In the genomic region with DNA sequence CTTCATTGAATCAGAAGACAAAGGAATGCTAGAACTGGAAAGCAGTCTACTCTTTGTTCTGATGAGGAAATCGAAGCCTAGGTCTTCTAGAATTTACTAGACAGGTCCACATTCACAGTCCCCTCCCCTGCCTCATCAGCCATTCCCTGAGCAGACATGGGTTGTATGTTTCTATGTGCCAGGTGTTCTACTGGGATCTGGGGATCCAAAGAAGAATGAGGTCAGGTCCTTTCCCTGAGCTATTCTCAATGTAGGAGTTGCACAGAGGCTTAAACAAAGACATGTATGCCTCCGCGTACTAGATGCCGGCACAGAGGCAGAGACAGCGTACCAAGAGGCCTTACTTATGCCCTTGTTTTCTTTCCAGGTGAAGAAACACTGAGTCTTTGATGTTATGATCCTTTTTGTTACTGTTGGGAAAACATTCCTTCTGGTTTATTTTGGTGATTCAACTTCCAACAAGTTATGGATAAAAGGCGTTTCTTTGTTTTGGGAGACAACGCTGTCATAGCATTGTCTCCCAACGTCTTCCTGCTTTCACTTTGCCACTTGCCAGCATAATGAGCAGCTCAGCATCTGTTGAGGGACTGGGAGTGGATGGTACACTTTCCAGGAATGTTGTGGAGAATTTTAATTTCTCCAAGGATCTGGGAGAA, we compare ENCODE assay signal across 24 cellular contexts.
DNase-seq lines count a peak whose midpoint lies in the region; ATAC-seq, FAIRE-seq and TF ChIP-seq lines count a peak whose summit lies in the region.
"Had no signal": no experiment of that assay in that cellular context is flagged by ENCODE, and none has a peak within 500 bp of the region (broad histone marks: within the 10 kb centered on the region; RNA-seq: fewer than 3 reads in every experiment).

No MANE protein-coding gene starts in this region.

- POLR2A ChIA-PET in HEK293 (lab: Yijun Ruan, JAX), result no interaction called here

- intact Hi-C loops in mammary epithelial cell (cut with micrococcal nuclease) (no loop called here), mucosa of descending colon (cut with DNase I, micrococcal nuclease) (no loop called here)

- WGBS in mammary epithelial cell (ENCODE audit: low coverage, missing lambda C conversion rate), result 46% methylated on average over 8 of the region's 8 CpGs

- no peaks in the 10 kb centered on the region for H3K9me3 ChIP-seq in HEK293 (ENCODE audit: control insufficient read depth, insufficient read depth, low read depth, low read length)
- no peaks in the 10 kb centered on the region for H3K9me3 ChIP-seq in mammary epithelial cell (replicated peaks; ENCODE audit: insufficient read depth, low read length)
- no peaks in the 10 kb centered on the region for H3K9me3 ChIP-seq in mucosa of descending colon
- H3K9me3 ChIP-seq: neutrophil, thoracic aorta, vagina had no signal

- H3K27me3 ChIP-seq in mammary epithelial cell (ENCODE audit: insufficient read depth, low read length), result no peaks in the 10 kb centered on the region
- H3K27me3 ChIP-seq: neutrophil, vagina had no signal

- H3K4me1 ChIP-seq in HEK293 (ENCODE audit: control insufficient read depth, insufficient read depth, low read length) (no peaks in the 10 kb centered on the region; the same call in 1 of the 2 replicates), mammary epithelial cell (ENCODE audit: insufficient read depth, low read length) (peaks cover 16% of the 10 kb centered on the region), mucosa of descending colon (ENCODE audit: low read depth) (peaks cover 11% of the 10 kb centered on the region)

- no TSS peak for BruUV-seq in mammary epithelial cell (replicated peaks; lab: Mats Ljungman, UMichigan)

- no peak for TF ChIP-seq CTCF in D721Med (IDR thresholded peaks at IDR 0.05; ENCODE audit: insufficient read depth, missing control alignments)
- TF ChIP-seq CTCF in HEK293 (tag by site-specific recombination; IDR thresholded peaks at IDR 0.05), result no peak
- TF ChIP-seq CTCF in mammary epithelial cell (conservative IDR thresholded peaks at IDR 0.05 in 1 of 2, IDR thresholded peaks at IDR 0.05 in 1 of 2; ENCODE audit: extremely low read depth in 1 of 2, insufficient read depth in 1 of 2, low read depth in 1 of 2, low read length in 2 of 2), result no peak
- TF ChIP-seq CTCF in mucosa of descending colon (IDR thresholded peaks at IDR 0.05), result no peak

- no peaks in the 10 kb centered on the region for H3K36me3 ChIP-seq in HEK293 (ENCODE audit: control insufficient read depth in 2 of 2, insufficient read depth in 1 of 2, low read length in 2 of 2)
- H3K36me3 ChIP-seq in mammary epithelial cell (ENCODE audit: insufficient read depth, low read length), result no peaks in the 10 kb centered on the region
- H3K36me3 ChIP-seq in mucosa of descending colon (ENCODE audit: low read depth), result no peaks in the 10 kb centered on the region
- H3K36me3 ChIP-seq: neutrophil, thoracic aorta, vagina had no signal

- H3K4me3 ChIP-seq in HEK293 (ENCODE audit: low read depth, low read length) (no peak overlapping the region), mammary epithelial cell (replicated peaks in 1 of 3; ENCODE audit: insufficient read depth in 1 of 3, low read depth in 2 of 3, low read length in 3 of 3) (peak overlapping the region in 1 of 3 experiments; percentile 21), mucosa of descending colon (no peak overlapping the region)
- H3K4me3 ChIP-seq: GM23248, lung, thoracic aorta, vagina had no signal

- no peak for DNase-seq in D721Med (ENCODE audit: insufficient read length, low spot score)
- peak; percentile 40 for DNase-seq in mammary epithelial cell
- no peak for DNase-seq in mucosa of descending colon
- no peak for DNase-seq in SK-N-DZ (ENCODE audit: low spot score)
- no peak for DNase-seq in cerebellum (ENCODE audit: low spot score)
- DNase-seq in activated effector memory CD4-positive, alpha-beta T cell treated with anti-CD3 and anti-CD28 coated beads, Interleukin-2, amount 50 U/mL, for 16 hours, result no peak
- DNase-seq: activated CD4-positive, alpha-beta memory T cell treated with anti-CD3 and anti-CD28 coated beads for 36 hours; activated CD4-positive, CD25-positive, alpha-beta regulatory T cell treated with anti-CD3 and anti-CD28 coated beads, Interleukin-2, amount 50 U/mL, for 72 hours; activated CD8-positive, alpha-beta memory T cell treated with anti-CD3 and anti-CD28 coated beads, Interleukin-2, amount 50 U/mL, for 48 hours; Calu3; DND-41; GM23248; NCI-H1092 treated with DMSO at 0.1 percent for 48 hours; NCI-H187 treated with DMSO at 0.1 percent for 48 hours; NCI-H748 treated with DMSO at 0.1 percent for 48 hours; stimulated activated naive CD8-positive, alpha-beta T cell treated with anti-CD3 and anti-CD28 coated beads, Interleukin-15, Interleukin-2, amounts not matched to agents 100 U/mL and 50 U/mL, for 24 hours had no signal

- no peaks in the 10 kb centered on the region for H4K20me1 ChIP-seq in mammary epithelial cell (ENCODE audit: insufficient read depth, low read length)

- H3K27ac ChIP-seq in HEK293 (ENCODE audit: extremely low read depth, low read depth, low read length), result no peak overlapping the region
- H3K27ac ChIP-seq in mammary epithelial cell (ENCODE audit: insufficient read depth, low read depth, low read length), result no peak overlapping the region
- H3K27ac ChIP-seq: GM23248, neutrophil, thoracic aorta, vagina had no signal

- peak overlapping the region; percentile 59 for H3K4me2 ChIP-seq in mammary epithelial cell (ENCODE audit: insufficient read depth, low read depth, low read length)

- in situ Hi-C loops in mammary epithelial cell (cut with MboI; ENCODE audit: low sequenced_read_pairs in 2 of 2), result no loop called here

- no peaks in the 10 kb centered on the region for H3K79me2 ChIP-seq in mammary epithelial cell (ENCODE audit: insufficient read depth, low read length)

- ATAC-seq in mucosa of descending colon (peak; percentile 49), HG02870 (IDR thresholded peaks at IDR 0.05; ENCODE audit: unreplicated experiment) (no peak)

- H2AFZ ChIP-seq in mammary epithelial cell (ENCODE audit: low read depth, low read length), result peak overlapping the region; percentile 78
- H2AFZ ChIP-seq: GM23248 had no signal

- FAIRE-seq in D721Med (lab: Jason Lieb, UNC), result peak; percentile 94
- FAIRE-seq: endometrium, RCC 7860 had no signal

- CTCF ChIA-PET in HEK293 (lab: Yijun Ruan, JAX), result interaction anchor here (0.7 kb wide), 1 partner anchor 586 kb away, joined by 4 read pairs; no protein-coding TSS in a partner anchor
- CTCF ChIA-PET in mammary epithelial cell (lab: Charles Lee; ENCODE audit: low non-redundant PET), result no interaction called here

- H3K9ac ChIP-seq in mammary epithelial cell (ENCODE audit: insufficient read depth, low read length), result no peak overlapping the region
- H3K9ac ChIP-seq: GM23248 had no signal

- dilution Hi-C loops in mammary epithelial cell (cut with HindIII; ENCODE audit: low sequenced_read_pairs), result loop anchor here (5.0 kb wide), 1 partner anchor 32 kb away; no protein-coding TSS in a partner anchor

TF ChIP-seq in HEK293, 187 proteins besides CTCF, POLR2A, EP300 and RAD21:
- no peak for TF ChIP-seq KLF10 (tag by site-specific recombination; IDR thresholded peaks at IDR 0.05)
- TF ChIP-seq, protein P1, sequence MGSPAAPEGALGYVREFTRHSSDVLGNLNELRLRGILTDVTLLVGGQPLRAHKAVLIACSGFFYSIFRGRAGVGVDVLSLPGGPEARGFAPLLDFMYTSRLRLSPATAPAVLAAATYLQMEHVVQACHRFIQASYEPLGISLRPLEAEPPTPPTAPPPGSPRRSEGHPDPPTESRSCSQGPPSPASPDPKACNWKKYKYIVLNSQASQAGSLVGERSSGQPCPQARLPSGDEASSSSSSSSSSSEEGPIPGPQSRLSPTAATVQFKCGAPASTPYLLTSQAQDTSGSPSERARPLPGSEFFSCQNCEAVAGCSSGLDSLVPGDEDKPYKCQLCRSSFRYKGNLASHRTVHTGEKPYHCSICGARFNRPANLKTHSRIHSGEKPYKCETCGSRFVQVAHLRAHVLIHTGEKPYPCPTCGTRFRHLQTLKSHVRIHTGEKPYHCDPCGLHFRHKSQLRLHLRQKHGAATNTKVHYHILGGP (tag by site-specific recombination; IDR thresholded peaks at IDR 0.05), result peak; percentile 27; the same call in 1 of the 2 replicates
